In the genomic region with DNA sequence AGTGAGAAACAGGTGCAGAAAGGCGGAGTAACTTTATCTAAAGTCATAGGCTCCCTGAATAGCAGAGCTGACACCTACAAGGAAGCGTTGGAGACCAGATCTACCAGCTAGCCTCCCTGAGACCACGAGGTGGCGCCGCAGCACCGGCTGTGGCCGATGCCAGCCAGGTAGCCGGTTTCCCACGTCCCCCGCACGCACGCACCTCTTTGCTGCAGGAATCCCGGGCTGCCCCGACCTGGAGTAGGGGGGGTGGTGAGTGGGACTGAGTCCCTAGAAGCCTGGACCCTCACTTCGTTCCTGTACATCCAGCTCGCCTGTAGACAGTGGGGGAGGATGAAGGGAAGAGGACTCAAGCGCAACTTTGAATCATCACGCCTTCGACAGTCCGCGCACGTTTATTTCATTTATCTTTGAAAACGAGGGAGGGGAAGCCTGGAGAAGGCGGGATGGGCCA, we compare ENCODE assay signal across 8 cellular contexts. TPM values are rescaled to one million over a fixed set of nuclear protein-coding genes. Genes with fewer than 3 reads are reported as not detected.
DNase-seq lines count a peak whose midpoint lies in the region; ATAC-seq and TF ChIP-seq lines count a peak whose summit lies in the region.

No MANE protein-coding gene starts in this region.

- peaks cover 51% of the 10 kb centered on the region for H3K27me3 Mint-ChIP-seq in IgD-negative memory B cell
- H3K27me3 Mint-ChIP-seq in activated T-helper 1 cell treated with anti-CD3 and anti-CD28 coated beads, Interleukin-12 subunit alpha, Interleukin-12 subunit beta, Interleukin-2, Interleukin-4 antibody, amounts not matched to agents 30 ng/mL and 10 ng/mL and 1 ng/mL, durations not matched to agents 14 hours and 24 hours and 36 hours (ENCODE audit: insufficient read depth), result peaks cover 57% of the 10 kb centered on the region
- H3K27me3 Mint-ChIP-seq in naive thymus-derived CD4-positive, alpha-beta T cell, result peaks cover 46 to 71% (median 54%) of the 10 kb centered on the region in 5 donors

- DNase-seq in ELF-1 (ENCODE audit: low read depth, low spot score), result peak; percentile 89
- peak; percentile 79 for DNase-seq in RKO (ENCODE audit: low spot score)
- DNase-seq in activated T-helper 1 cell treated with anti-CD3 and anti-CD28 coated beads, Interleukin-12 subunit alpha, Interleukin-12 subunit beta, Interleukin-2, Interleukin-4 antibody, amounts not matched to agents 30 ng/mL and 10 ng/mL and 1 ng/mL, durations not matched to agents 14 hours and 24 hours and 36 hours (ENCODE audit: low spot score), result peak; percentile 81
- peak; percentile 53 to 72 for DNase-seq in fibroblast of lung (ENCODE audit: low read depth in 2 of 2)
- peak; percentile 73 to 88 (median 84) for DNase-seq in naive thymus-derived CD4-positive, alpha-beta T cell
- peak; percentile 73 to 74 for DNase-seq in stimulated activated CD8-positive, alpha-beta memory T cell treated with anti-CD3 and anti-CD28 coated beads, Interleukin-7, amount 100 ng/mL, for 4 hours (ENCODE audit: low read depth in 2 of 2)

- H3K4me1 ChIP-seq in fibroblast of lung (ENCODE audit: control insufficient read depth, extremely low read depth, insufficient read depth, low read length), result peaks cover 11% of the 10 kb centered on the region
- peaks cover 20 to 22% of the 10 kb centered on the region in 2 donors for H3K4me1 ChIP-seq in naive thymus-derived CD4-positive, alpha-beta T cell (ENCODE audit: control insufficient read depth in 2 of 2, insufficient read depth in 2 of 2, low read length in 2 of 2)

- H3K36me3 Mint-ChIP-seq in IgD-negative memory B cell, result no peaks in the 10 kb centered on the region
- H3K36me3 Mint-ChIP-seq in activated T-helper 1 cell treated with anti-CD3 and anti-CD28 coated beads, Interleukin-12 subunit alpha, Interleukin-12 subunit beta, Interleukin-2, Interleukin-4 antibody, amounts not matched to agents 30 ng/mL and 10 ng/mL and 1 ng/mL, durations not matched to agents 14 hours and 24 hours and 36 hours (ENCODE audit: low read depth), result no peaks in the 10 kb centered on the region
- H3K36me3 Mint-ChIP-seq in naive thymus-derived CD4-positive, alpha-beta T cell, result no peaks in the 10 kb centered on the region

- no peaks in the 10 kb centered on the region for H3K79me2 ChIP-seq in fibroblast of lung (ENCODE audit: control insufficient read depth, insufficient read depth, low read length)

- no peaks in the 10 kb centered on the region for H3K9me3 ChIP-seq in fibroblast of lung (ENCODE audit: control insufficient read depth, insufficient read depth, low read depth, low read length)
- no peaks in the 10 kb centered on the region for H3K9me3 ChIP-seq in naive thymus-derived CD4-positive, alpha-beta T cell (ENCODE audit: control insufficient read depth in 2 of 3, low read length in 3 of 3)

- CTCF ChIA-PET in naive thymus-derived CD4-positive, alpha-beta T cell (lab: Charles Lee), result interaction anchor here (0.6 to 4.3 kb wide), 28 partner anchors 9 to 353 kb away, joined by 3 to 136 read pairs (median 4); a partner anchor contains a TSS

- TF ChIP-seq CTCF in fibroblast of lung (conservative IDR thresholded peaks at IDR 0.05 in 1 of 2, IDR thresholded peaks at IDR 0.05 in 1 of 2; ENCODE audit: low read depth in 1 of 2, low read length in 2 of 2), result peak; percentile 97 to 99

- H3K27ac ChIP-seq in fibroblast of lung (ENCODE audit: insufficient read depth, low read length), result no peak overlapping the region
- no peak overlapping the region for H3K27ac ChIP-seq in naive thymus-derived CD4-positive, alpha-beta T cell (ENCODE audit: low read depth, low read length)

- H3K36me3 ChIP-seq in fibroblast of lung (ENCODE audit: control insufficient read depth, insufficient read depth, low read length), result no peaks in the 10 kb centered on the region
- no peaks in the 10 kb centered on the region for H3K36me3 ChIP-seq in naive thymus-derived CD4-positive, alpha-beta T cell (ENCODE audit: control insufficient read depth in 2 of 3, insufficient read depth in 3 of 3, low read length in 3 of 3)

- H3K27me3 ChIP-seq in fibroblast of lung (ENCODE audit: control insufficient read depth, insufficient read depth, low read length), result peaks cover 37% of the 10 kb centered on the region
- H3K27me3 ChIP-seq in naive thymus-derived CD4-positive, alpha-beta T cell (ENCODE audit: control insufficient read depth in 2 of 2, insufficient read depth in 2 of 2, low read length in 2 of 2), result peaks cover 3 to 5% of the 10 kb centered on the region in 2 donors

- H4K20me1 ChIP-seq in fibroblast of lung (ENCODE audit: control insufficient read depth, extremely low read depth, insufficient read depth, low read length), result no peaks in the 10 kb centered on the region

- no peak overlapping the region for H2AFZ ChIP-seq in fibroblast of lung (ENCODE audit: low read length)

- H3K4me3 ChIP-seq in fibroblast of lung (replicated peaks in 1 of 4; ENCODE audit: control extremely low read depth in 1 of 4, insufficient read depth in 1 of 4, low read depth in 3 of 4, low read length in 4 of 4), result peak overlapping the region in 3 of 4 experiments; percentile 22 to 46 (median 44)
- H3K4me3 ChIP-seq in naive thymus-derived CD4-positive, alpha-beta T cell (ENCODE audit: low read length), result peak overlapping the region; percentile 58

- peak overlapping the region in 2 of 3 donors; percentile 49 to 62 for H3K27ac Mint-ChIP-seq in IgD-negative memory B cell
- H3K27ac Mint-ChIP-seq in activated T-helper 1 cell treated with anti-CD3 and anti-CD28 coated beads, Interleukin-12 subunit alpha, Interleukin-12 subunit beta, Interleukin-2, Interleukin-4 antibody, amounts not matched to agents 30 ng/mL and 10 ng/mL and 1 ng/mL, durations not matched to agents 14 hours and 24 hours and 36 hours, result no peak overlapping the region
- peak overlapping the region in 1 of 9 donors; percentile 77 for H3K27ac Mint-ChIP-seq in naive thymus-derived CD4-positive, alpha-beta T cell

- intact Hi-C loops in activated T-helper 1 cell treated with anti-CD3 and anti-CD28 coated beads, Interleukin-12 subunit alpha, Interleukin-12 subunit beta, Interleukin-2, Interleukin-4 antibody, amounts not matched to agents 30 ng/mL and 10 ng/mL and 1 ng/mL, durations not matched to agents 14 hours and 24 hours and 36 hours (cut with micrococcal nuclease), result loop anchor here (1.0 kb wide), 5 partner anchors 61 to 354 kb away; a partner anchor contains a TSS
- intact Hi-C loops in naive thymus-derived CD4-positive, alpha-beta T cell (cut with micrococcal nuclease), result loop anchor here (1.0 to 5.0 kb wide), 12 partner anchors 43 to 366 kb away; a partner anchor contains a TSS

- no peak overlapping the region for H3K9ac ChIP-seq in fibroblast of lung (ENCODE audit: insufficient read depth, low read length)

- ATAC-seq in naive thymus-derived CD4-positive, alpha-beta T cell, result peak; percentile 73
- ATAC-seq in GM19328 (IDR thresholded peaks at IDR 0.05; ENCODE audit: unreplicated experiment), result no peak

- POLR2A ChIA-PET in naive thymus-derived CD4-positive, alpha-beta T cell (lab: Charles Lee), result interaction anchor here (0.6 to 1.7 kb wide), 6 partner anchors 15 to 354 kb away, joined by 3 to 5 read pairs (median 4); a partner anchor contains a TSS

- peaks cover 8 to 19% (median 14%) of the 10 kb centered on the region in 3 donors for H3K4me1 Mint-ChIP-seq in IgD-negative memory B cell
- H3K4me1 Mint-ChIP-seq in activated T-helper 1 cell treated with anti-CD3 and anti-CD28 coated beads, Interleukin-12 subunit alpha, Interleukin-12 subunit beta, Interleukin-2, Interleukin-4 antibody, amounts not matched to agents 30 ng/mL and 10 ng/mL and 1 ng/mL, durations not matched to agents 14 hours and 24 hours and 36 hours (ENCODE audit: low read depth), result peaks cover 21% of the 10 kb centered on the region
- peaks cover 15 to 28% (median 21%) of the 10 kb centered on the region in 7 donors for H3K4me1 Mint-ChIP-seq in naive thymus-derived CD4-positive, alpha-beta T cell

- H3K9me3 Mint-ChIP-seq in IgD-negative memory B cell, result no peaks in the 10 kb centered on the region
- no peaks in the 10 kb centered on the region for H3K9me3 Mint-ChIP-seq in activated T-helper 1 cell treated with anti-CD3 and anti-CD28 coated beads, Interleukin-12 subunit alpha, Interleukin-12 subunit beta, Interleukin-2, Interleukin-4 antibody, amounts not matched to agents 30 ng/mL and 10 ng/mL and 1 ng/mL, durations not matched to agents 14 hours and 24 hours and 36 hours
- H3K9me3 Mint-ChIP-seq in naive thymus-derived CD4-positive, alpha-beta T cell, result no peaks in the 10 kb centered on the region

- H3K4me2 ChIP-seq in fibroblast of lung (ENCODE audit: extremely low read depth, insufficient read depth, low read length), result peak overlapping the region; percentile 70

- peak overlapping the region; percentile 79 to 94 (median 88) for H3K4me3 Mint-ChIP-seq in IgD-negative memory B cell
- H3K4me3 Mint-ChIP-seq in activated T-helper 1 cell treated with anti-CD3 and anti-CD28 coated beads, Interleukin-12 subunit alpha, Interleukin-12 subunit beta, Interleukin-2, Interleukin-4 antibody, amounts not matched to agents 30 ng/mL and 10 ng/mL and 1 ng/mL, durations not matched to agents 14 hours and 24 hours and 36 hours, result peak overlapping the region; percentile 79
- H3K4me3 Mint-ChIP-seq in naive thymus-derived CD4-positive, alpha-beta T cell, result peak overlapping the region; percentile 77 to 87 (median 84)

RNA-seq across cellular contexts. Expression of a gene that starts 3.7 kb away (rescaled TPM):
- polyA plus RNA-seq in IgD-negative memory B cell (not detected), fibroblast of lung (0.24 and 0.27 TPM in 2 replicates)
- 0.18 TPM in 1 of 2 replicates, not detected in the other for total RNA-seq in activated T-helper 1 cell treated with anti-CD3 and anti-CD28 coated beads, Interleukin-12 subunit alpha, Interleukin-12 subunit beta, Interleukin-2, Interleukin-4 antibody, amounts not matched to agents 30 ng/mL and 10 ng/mL and 1 ng/mL, durations not matched to agents 14 hours and 24 hours and 36 hours
- 0.26 and 0.66 TPM in 2 replicates for total RNA-seq in fibroblast of lung
- polyA plus RNA-seq in fibroblast of lung (2012), result 0.08 and 0.30 TPM in 2 replicates
- polyA minus RNA-seq in fibroblast of lung (ENCODE audit: low replicate concordance), result 3.0 TPM in 1 of 2 replicates, not detected in the other
- not detected for total RNA-seq in naive thymus-derived CD4-positive, alpha-beta T cell
- polyA plus RNA-seq in naive thymus-derived CD4-positive, alpha-beta T cell, result not detected

RNA-seq across cellular contexts. Expression of a gene that starts 11.5 kb away (rescaled TPM):
- polyA plus RNA-seq in IgD-negative memory B cell (not detected), fibroblast of lung (not detected in 2 replicates)
- 0.17 and 0.44 TPM in 2 replicates for total RNA-seq in activated T-helper 1 cell treated with anti-CD3 and anti-CD28 coated beads, Interleukin-12 subunit alpha, Interleukin-12 subunit beta, Interleukin-2, Interleukin-4 antibody, amounts not matched to agents 30 ng/mL and 10 ng/mL and 1 ng/mL, durations not matched to agents 14 hours and 24 hours and 36 hours
- total RNA-seq in fibroblast of lung, result not detected in 2 replicates
- 0.10 TPM in 1 of 2 replicates, not detected in the other for polyA plus RNA-seq in fibroblast of lung (2012)
- polyA minus RNA-seq in fibroblast of lung (ENCODE audit: low replicate concordance), result not detected in 2 replicates
- not detected for total RNA-seq in naive thymus-derived CD4-positive, alpha-beta T cell
- polyA plus RNA-seq in naive thymus-derived CD4-positive, alpha-beta T cell, result not detected

RNA-seq across cellular contexts. Expression of a gene that starts 15.5 kb away (rescaled TPM):
- 12.6 TPM for polyA plus RNA-seq in IgD-negative memory B cell
- 46.7 TPM in 2 replicates for total RNA-seq in activated T-helper 1 cell treated with anti-CD3 and anti-CD28 coated beads, Interleukin-12 subunit alpha, Interleukin-12 subunit beta, Interleukin-2, Interleukin-4 antibody, amounts not matched to agents 30 ng/mL and 10 ng/mL and 1 ng/mL, durations not matched to agents 14 hours and 24 hours and 36 hours
- total RNA-seq in fibroblast of lung, result 14.4 and 24.6 TPM in 2 replicates
- polyA plus RNA-seq in fibroblast of lung, result 24.1 and 31.6 TPM in 2 replicates
- polyA plus RNA-seq in fibroblast of lung (2012), result 38.5 and 42.9 TPM in 2 replicates
- 163 and 198 TPM in 2 replicates for polyA minus RNA-seq in fibroblast of lung (ENCODE audit: low replicate concordance)
- 10 to 100 TPM; 36.2 to 47.2 (median 37.8) TPM for total RNA-seq in naive thymus-derived CD4-positive, alpha-beta T cell
- polyA plus RNA-seq in naive thymus-derived CD4-positive, alpha-beta T cell, result 10 to 100 TPM in 1 of 2 donors, 1 to 10 TPM in 1; 8.5 to 24.3 TPM
